In genomic region chr13:19961924-19962323, GRCh38 we compare ENCODE assay signal across 11 cellular contexts. TPM values are rescaled to one million over a fixed set of nuclear protein-coding genes. Genes with fewer than 3 reads are reported as not detected.
A peak's percentile ranks its signal among the peaks of the same experiment; 100 is the strongest.
DNase-seq lines count a peak whose midpoint lies in the region; ATAC-seq, FAIRE-seq and TF ChIP-seq lines count a peak whose summit lies in the region.
"Had no signal": no experiment of that assay in that cellular context is flagged by ENCODE, and none has a peak within 500 bp of the region (broad histone marks: within the 10 kb centered on the region; RNA-seq: fewer than 3 reads in every experiment).

No MANE protein-coding gene starts in this region.

- no peak for TF ChIP-seq POLR2A in ovary (IDR thresholded peaks at IDR 0.05)

- H3K27me3 Mint-ChIP-seq in HFFc6 (ENCODE audit: insufficient read depth) (no peaks in the 10 kb centered on the region), astrocyte (ENCODE audit: low read depth, unreplicated experiment) (no peaks in the 10 kb centered on the region)

- H3K27ac Mint-ChIP-seq in HFFc6 (no peak overlapping the region), astrocyte (ENCODE audit: unreplicated experiment) (no peak overlapping the region)

- H3K4me3 Mint-ChIP-seq in HFFc6 (0 out of 2 replicates have a peak overlapping the region, but pooled peaks have one; percentile 97), astrocyte (ENCODE audit: unreplicated experiment) (peak overlapping the region; percentile 95)

- TF ChIP-seq EP300 in ovary (IDR thresholded peaks at IDR 0.05): no peak

- H3K36me3 ChIP-seq in ACC112 (ENCODE audit: insufficient read depth, low read length) (peaks cover 13% of the 10 kb centered on the region), astrocyte (ENCODE audit: insufficient read depth, low read length) (peaks cover 8% of the 10 kb centered on the region), muscle layer of colon (ENCODE audit: insufficient read depth, low read length) (no peaks in the 10 kb centered on the region), ovary (no peaks in the 10 kb centered on the region)

- no peak overlapping the region for H3K9ac ChIP-seq in astrocyte (ENCODE audit: low read length)
- H3K9ac ChIP-seq in muscle layer of colon (ENCODE audit: low read length): peak overlapping the region; percentile 34

- H3K4me1 ChIP-seq in ACC112 (ENCODE audit: control insufficient read depth, insufficient read depth, low read length, unreplicated experiment) (peaks cover 12% of the 10 kb centered on the region), astrocyte (ENCODE audit: insufficient read depth, low read length) (peaks cover 18% of the 10 kb centered on the region), muscle layer of colon (ENCODE audit: insufficient read depth, low read length) (peaks cover 25% of the 10 kb centered on the region), ovary (ENCODE audit: insufficient read depth) (peaks cover 9% of the 10 kb centered on the region)

- H3K9me3 Mint-ChIP-seq in HFFc6 (no peaks in the 10 kb centered on the region), astrocyte (ENCODE audit: unreplicated experiment) (no peaks in the 10 kb centered on the region)

- no peak overlapping the region for H2AFZ ChIP-seq in ACC112 (ENCODE audit: low read length, unreplicated experiment)
- H2AFZ ChIP-seq in astrocyte (ENCODE audit: low read depth, low read length): no peak overlapping the region

- ATAC-seq in GM21528 (IDR thresholded peaks at IDR 0.05; ENCODE audit: low FRiP score, unreplicated experiment): no peak

- H3K79me2 ChIP-seq in ACC112 (ENCODE audit: control insufficient read depth, insufficient read depth, low read length, unreplicated experiment) (peaks cover 63% of the 10 kb centered on the region), astrocyte (ENCODE audit: insufficient read depth, low read length) (peaks cover 75% of the 10 kb centered on the region)

- no peak for FAIRE-seq in astrocyte (lab: Jason Lieb, UNC)

- H3K27ac ChIP-seq in ACC112 (ENCODE audit: low read depth, low read length) (no peak overlapping the region), astrocyte (ENCODE audit: low read depth, low read length) (no peak overlapping the region), muscle layer of colon (ENCODE audit: low read depth, low read length) (no peak overlapping the region), ovary (no peak overlapping the region)

- TF ChIP-seq CTCF in HFFc6 (IDR thresholded peaks at IDR 0.05) (no peak), astrocyte (IDR thresholded peaks at IDR 0.05; ENCODE audit: insufficient read depth, low read depth, low read length) (no peak), ovary (IDR thresholded peaks at IDR 0.05) (no peak)

- no peaks in the 10 kb centered on the region for H3K27me3 ChIP-seq in ACC112 (ENCODE audit: insufficient read depth, low read length)
- no peaks in the 10 kb centered on the region for H3K27me3 ChIP-seq in astrocyte (ENCODE audit: insufficient read depth, low read length)
- no peaks in the 10 kb centered on the region for H3K27me3 ChIP-seq in muscle layer of colon (ENCODE audit: control insufficient read depth in 1 of 2, insufficient read depth in 2 of 2, low read length in 2 of 2)
- no peaks in the 10 kb centered on the region for H3K27me3 ChIP-seq in ovary

- intact Hi-C loops in ovary (cut with DNase I): no loop called here

- H3K4me3 ChIP-seq in ACC112 (ENCODE audit: low read depth, low read length) (peak overlapping the region; percentile 82), astrocyte (ENCODE audit: insufficient read depth, low read depth, low read length) (no peak overlapping the region), muscle layer of colon (ENCODE audit: low read depth in 1 of 2, low read length in 2 of 2) (no peak overlapping the region), ovary (no peak overlapping the region)
- H3K4me3 ChIP-seq: HAP-1 had no signal

- peak overlapping the region; percentile 97 for H3K4me2 ChIP-seq in astrocyte (ENCODE audit: low read length)

- peaks cover 60% of the 10 kb centered on the region for H4K20me1 ChIP-seq in astrocyte (ENCODE audit: insufficient read depth, low read length)

- H3K4me1 Mint-ChIP-seq in HFFc6 (ENCODE audit: low read depth) (peaks cover 22% of the 10 kb centered on the region), astrocyte (ENCODE audit: low read depth, unreplicated experiment) (peaks cover 9% of the 10 kb centered on the region)

- no peak for DNase-seq in HFFc6
- no peak for DNase-seq in astrocyte (ENCODE audit: low read depth)
- no peak for DNase-seq in ovary
- no peak for DNase-seq in NCI-H82 (lab: John Stamatoyannopoulos, UW)
- no peak for DNase-seq in UCSD-AML1 (lab: John Stamatoyannopoulos, UW; ENCODE audit: unreplicated experiment)
- DNase-seq: amniotic stem cell, T-helper 9 cell had no signal

- H3K36me3 Mint-ChIP-seq in HFFc6 (ENCODE audit: low read depth) (0 out of 2 replicates have a peak, but pooled peaks cover 6% of the 10 kb centered on the region), astrocyte (ENCODE audit: low read depth, unreplicated experiment) (peaks cover 6% of the 10 kb centered on the region)

- H3K9me3 ChIP-seq in astrocyte (ENCODE audit: insufficient read depth, low read depth, low read length) (no peaks in the 10 kb centered on the region), muscle layer of colon (ENCODE audit: low read length) (no peaks in the 10 kb centered on the region), ovary (no peaks in the 10 kb centered on the region)
- H3K9me3 ChIP-seq: HAP-1 had no signal

RNA-seq across cellular contexts. Expression of gene ZMYM2, which starts 3.4 kb away (rescaled TPM):
- 10 to 100 TPM; 21.3 to 33.6 (median 28.8) TPM for total RNA-seq in HFFc6 (2021; fragmentation: NEBNext Ultra II Directional; extraction: Animal tissue kit (Norgen Biotek cat#: 25700))
- total RNA-seq in astrocyte: 103 and 109 TPM in 2 replicates
- 10 to 100 TPM; 55.0 to 97.6 (median 76.0) TPM for total RNA-seq in ovary
- polyA plus RNA-seq in ovary: 10 to 100 TPM; 17.2 to 46.3 TPM
